In genomic region chr20:22389836-22390542, GRCh38 we compare ENCODE assay signal across 12 cellular contexts.
DNase-seq lines count a peak whose midpoint lies in the region; ATAC-seq, FAIRE-seq and TF ChIP-seq lines count a peak whose summit lies in the region.
"Had no signal": no experiment of that assay in that cellular context is flagged by ENCODE, and none has a peak within 500 bp of the region (broad histone marks: within the 10 kb centered on the region; RNA-seq: fewer than 3 reads in every experiment).

No MANE protein-coding gene starts in this region.

- H3K14ac ChIP-seq in H9 (ENCODE audit: insufficient read depth, low read length) = no peak overlapping the region

- no peak overlapping the region for H2BK15ac ChIP-seq in H9 (ENCODE audit: low read depth, low read length)
- no peak overlapping the region for H2BK15ac ChIP-seq in mesendoderm (replicated peaks; ENCODE audit: low read depth)

- H3K9ac ChIP-seq in H9 (ENCODE audit: extremely low read depth, insufficient read length, low read length) = no peak overlapping the region
- H3K9ac ChIP-seq in mesendoderm (ENCODE audit: low read length) = no peak overlapping the region

- H3K23ac ChIP-seq in H9 (ENCODE audit: insufficient read length, low read depth, low read length) (no peak overlapping the region), mesendoderm (ENCODE audit: low read length) (no peak overlapping the region)

- H2BK20ac ChIP-seq in H9 (ENCODE audit: low read depth, low read length, poor library complexity, severe bottlenecking) = no peak overlapping the region

- FAIRE-seq in bronchial epithelial cell (lab: Jason Lieb, UNC) = peak; percentile 84

- H3K4me3 ChIP-seq in bronchial epithelial cell (ENCODE audit: low read depth, low read length) = no peak overlapping the region
- H3K4me3 ChIP-seq in mesendoderm (ENCODE audit: low read length) = no peak overlapping the region
- H3K4me3 ChIP-seq in prostate gland = no peak overlapping the region
- H3K4me3 ChIP-seq: SJCRH30 had no signal

- H3K56ac ChIP-seq in H9 (ENCODE audit: insufficient read length, low read depth, low read length) (no peak overlapping the region), mesendoderm (ENCODE audit: low read length) (no peak overlapping the region)

- H4K5ac ChIP-seq in H9 (ENCODE audit: insufficient read length, low read depth, low read length) (no peak overlapping the region), mesendoderm (ENCODE audit: low read length) (no peak overlapping the region)

- no peaks in the 10 kb centered on the region for H3K9me3 ChIP-seq in H9 (ENCODE audit: control insufficient read depth, low read depth, low read length)
- no peaks in the 10 kb centered on the region for H3K9me3 ChIP-seq in prostate gland
- H3K9me3 ChIP-seq: SJCRH30 had no signal

- no peak overlapping the region for H3K4me3 Mint-ChIP-seq in H9
- H3K4me3 Mint-ChIP-seq: activated CD4-positive, alpha-beta T cell treated with anti-CD3 and anti-CD28 coated beads, Interleukin-2, amount 10 ng/mL, durations not matched to agents 7 days and 5 days had no signal

- H3K4me1 ChIP-seq in H9 (ENCODE audit: insufficient read depth, low read length) (peaks cover 8% of the 10 kb centered on the region; the same call in 1 of the 2 replicates), mesendoderm (ENCODE audit: control insufficient read depth, low read depth, low read length) (no peaks in the 10 kb centered on the region), prostate gland (replicated peaks) (no peaks in the 10 kb centered on the region)
- H3K4me1 ChIP-seq: SJCRH30 had no signal

- ATAC-seq in GM19455 (IDR thresholded peaks at IDR 0.05; ENCODE audit: unreplicated experiment) = no peak
- ATAC-seq: activated naive CD4-positive, alpha-beta T cell treated with anti-CD3 and anti-CD28 coated beads, Interleukin-2, amount 50 U/mL, for 72 hours; left lobe of liver had no signal

- H3K36me3 ChIP-seq in bronchial epithelial cell (ENCODE audit: control insufficient read depth, insufficient read depth, low read length) (no peaks in the 10 kb centered on the region), mesendoderm (ENCODE audit: control insufficient read depth, insufficient read depth, low read length) (no peaks in the 10 kb centered on the region), prostate gland (no peaks in the 10 kb centered on the region)
- H3K36me3 ChIP-seq: SJCRH30 had no signal

- WGBS in H9 (ENCODE audit: extremely low coverage, insufficient read length, low lambda C conversion rate) = no CpG with 5 or more reads among the region's 8 CpGs
- WGBS in mesendoderm (ENCODE audit: extremely low coverage, insufficient coverage, low lambda C conversion rate) = no CpG with 5 or more reads among the region's 8 CpGs
- 59% methylated on average over 8 of the region's 8 CpGs for WGBS in prostate gland

- DNase-seq in H9 = peak; percentile 80
- peak; percentile 92 for DNase-seq in NCI-H510A treated with DMSO at 0.1 percent for 48 hours (lab: John Stamatoyannopoulos, UW)
- peak; percentile 100 for DNase-seq in bronchial epithelial cell (ENCODE audit: low read depth)
- peak; percentile 85 for DNase-seq in mesendoderm
- DNase-seq in GM19238 (ENCODE audit: insufficient read length, low spot score) = no peak
- no peak for DNase-seq in prostate gland (ENCODE audit: low spot score)
- DNase-seq in globus pallidus (ENCODE audit: low spot score) = no peak
- DNase-seq: activated CD4-positive, alpha-beta T cell treated with anti-CD3 and anti-CD28 coated beads, Interleukin-2, amount 10 ng/mL, durations not matched to agents 7 days and 5 days; SJCRH30 had no signal

- no peak overlapping the region for H2BK120ac ChIP-seq in H9 (ENCODE audit: low read depth, low read length, poor library complexity, severe bottlenecking)
- H2BK120ac ChIP-seq in mesendoderm (ENCODE audit: low read depth, low read length) = no peak overlapping the region

- H3K4ac ChIP-seq in H9 (ENCODE audit: low read depth, low read length) = no peak overlapping the region
- H3K4ac ChIP-seq in mesendoderm (ENCODE audit: low read depth, low read length) = no peak overlapping the region

- no peaks in the 10 kb centered on the region for H3K23me2 ChIP-seq in H9 (ENCODE audit: insufficient read length, low read depth, low read length, poor library complexity, severe bottlenecking)

- no peaks in the 10 kb centered on the region for H3K27me3 ChIP-seq in H9 (ENCODE audit: insufficient read depth, low read length)
- H3K27me3 ChIP-seq in bronchial epithelial cell (ENCODE audit: control insufficient read depth, insufficient read depth, low read length) = no peaks in the 10 kb centered on the region
- no peaks in the 10 kb centered on the region for H3K27me3 ChIP-seq in mesendoderm (ENCODE audit: insufficient read depth, low read length, poor library complexity)
- peaks cover 3% of the 10 kb centered on the region for H3K27me3 ChIP-seq in prostate gland (replicated peaks; ENCODE audit: insufficient read depth)
- H3K27me3 ChIP-seq: SJCRH30 had no signal

- no peak overlapping the region for H2BK12ac ChIP-seq in H9 (ENCODE audit: insufficient read length, low read depth, low read length)

- H3K79me2 ChIP-seq in H9 (ENCODE audit: insufficient read depth, low read length) (no peaks in the 10 kb centered on the region), mesendoderm (ENCODE audit: control insufficient read depth, insufficient read depth, low read length) (no peaks in the 10 kb centered on the region)

- TF ChIP-seq CTCF in H9 (conservative IDR thresholded peaks at IDR 0.05) (no peak), bronchial epithelial cell (IDR thresholded peaks at IDR 0.05; ENCODE audit: insufficient read depth, low read length, severe bottlenecking) (no peak), prostate gland (IDR thresholded peaks at IDR 0.05) (no peak)

- H2AFZ ChIP-seq in H9 (ENCODE audit: low read length) = no peak overlapping the region

- no peak overlapping the region for H3K4me2 ChIP-seq in H9 (ENCODE audit: insufficient read depth, insufficient read length, low read length)
- no peak overlapping the region for H3K4me2 ChIP-seq in mesendoderm (ENCODE audit: low read length)

- H3K4me1 Mint-ChIP-seq in H9 = peaks cover 24 to 25% of the 10 kb centered on the region in 2 experiments
- H3K4me1 Mint-ChIP-seq: activated CD4-positive, alpha-beta T cell treated with anti-CD3 and anti-CD28 coated beads, Interleukin-2, amount 10 ng/mL, durations not matched to agents 7 days and 5 days had no signal

- H4K8ac ChIP-seq in H9 (replicated peaks; ENCODE audit: insufficient read length, low read depth, low read length) = no peak overlapping the region
- no peak overlapping the region for H4K8ac ChIP-seq in mesendoderm (ENCODE audit: low read depth, low read length)

- peaks cover 56% of the 10 kb centered on the region for H3K27me3 Mint-ChIP-seq in H9 (ENCODE audit: low read depth)

- H2AK5ac ChIP-seq in H9 (ENCODE audit: insufficient read length, low read length) = no peak overlapping the region
- no peak overlapping the region for H2AK5ac ChIP-seq in mesendoderm (ENCODE audit: low read length)

- H3K18ac ChIP-seq in H9 (ENCODE audit: insufficient read length, low read depth, low read length) (no peak overlapping the region), mesendoderm (ENCODE audit: low read length) (no peak overlapping the region)

- H3K27ac Mint-ChIP-seq in H9 = no peak overlapping the region
- H3K27ac Mint-ChIP-seq: activated CD4-positive, alpha-beta T cell treated with anti-CD3 and anti-CD28 coated beads, Interleukin-2, amount 10 ng/mL, durations not matched to agents 7 days and 5 days; activated naive CD4-positive, alpha-beta T cell treated with anti-CD3 and anti-CD28 coated beads, Interleukin-2, amount 50 U/mL, for 72 hours had no signal

- H3K27ac ChIP-seq in H9 (ENCODE audit: insufficient read length, low read depth, low read length) (no peak overlapping the region), mesendoderm (ENCODE audit: low read depth, low read length) (no peak overlapping the region), prostate gland (no peak overlapping the region)
- H3K27ac ChIP-seq: SJCRH30 had no signal

- no peaks in the 10 kb centered on the region for H3K36me3 Mint-ChIP-seq in H9 (ENCODE audit: insufficient read depth in 1 of 3, low read depth in 3 of 3)
- H3K36me3 Mint-ChIP-seq: activated naive CD4-positive, alpha-beta T cell treated with anti-CD3 and anti-CD28 coated beads, Interleukin-2, amount 50 U/mL, for 72 hours had no signal

- intact Hi-C loops in prostate gland (cut with DNase I) = no loop called here

- no peaks in the 10 kb centered on the region; a peak in 1 of 5 replicates for H3K9me3 Mint-ChIP-seq in H9
- H3K9me3 Mint-ChIP-seq: activated CD4-positive, alpha-beta T cell treated with anti-CD3 and anti-CD28 coated beads, Interleukin-2, amount 10 ng/mL, durations not matched to agents 7 days and 5 days had no signal

- H4K91ac ChIP-seq in H9 (ENCODE audit: insufficient read length, low read depth, low read length) = no peak overlapping the region

- H2BK5ac ChIP-seq in H9 (ENCODE audit: insufficient read length, low read length) (no peak overlapping the region), mesendoderm (ENCODE audit: low read length) (no peak overlapping the region)

- H3K79me1 ChIP-seq in H9 (ENCODE audit: insufficient read depth, low read depth, low read length, poor library complexity, severe bottlenecking) (no peaks in the 10 kb centered on the region), mesendoderm (ENCODE audit: low read length) (no peaks in the 10 kb centered on the region)

- TF ChIP-seq POLR2A in prostate gland (IDR thresholded peaks at IDR 0.05) = no peak

- no peaks in the 10 kb centered on the region for H4K20me1 ChIP-seq in H9 (ENCODE audit: control insufficient read depth, insufficient read depth, insufficient read length)

- H3T11ph ChIP-seq in H9 (ENCODE audit: low read length) = no peak overlapping the region

Comparison
In these comparisons a context has a peak if more than half of its experiments do, and no peak if none do; other contexts are left out.
1. DNase-seq: peak in H9 (single experiment), NCI-H510A treated with DMSO at 0.1 percent for 48 hours (single experiment), bronchial epithelial cell (single experiment) and mesendoderm (single experiment); none in GM19238 (single experiment), prostate gland (single experiment) and globus pallidus (single experiment).